In genomic region chr15:81146454-81146853, GRCh38 we compare ENCODE assay signal across 30 cellular contexts. TPM values are rescaled to one million over a fixed set of nuclear protein-coding genes. Genes with fewer than 3 reads are reported as not detected.
"Had no signal": no experiment of that assay in that cellular context is flagged by ENCODE, and none has a peak within 500 bp of the region (broad histone marks: within the 10 kb centered on the region; RNA-seq: fewer than 3 reads in every experiment).

No MANE protein-coding gene starts in this region.

- ATAC-seq: effector memory CD8-positive, alpha-beta T cell; esophagus mucosa; foreskin keratinocyte; gastroesophageal sphincter; heart left ventricle; left colon; left lung; left ventricle myocardium superior; lower lobe of right lung; mucosa of descending colon had no signal

- H3K4me1 ChIP-seq: colonic mucosa, esophagus squamous epithelium, foreskin keratinocyte, gastroesophageal sphincter, heart left ventricle, left lung, lower lobe of right lung had no signal

- H2AFZ ChIP-seq: hepatocyte had no signal

- H3K36me3 ChIP-seq: colonic mucosa, esophagus squamous epithelium, gastroesophageal sphincter, left lung, lower lobe of right lung had no signal

- H3K27me3 ChIP-seq: colonic mucosa, heart left ventricle, hepatocyte, left lung had no signal

- H3K4me3 ChIP-seq: colonic mucosa, esophagus squamous epithelium, gastroesophageal sphincter, heart left ventricle, hepatocyte, left lung, lower lobe of right lung, mucosa of descending colon had no signal

- H3K9me3 ChIP-seq: colonic mucosa, esophagus squamous epithelium, gastroesophageal sphincter, heart left ventricle, left lung, lower lobe of right lung, mucosa of descending colon had no signal

- FAIRE-seq: endometrium, frontal cortex, kidney had no signal

- H3K4me2 ChIP-seq: hepatocyte had no signal

- DNase-seq: colonic mucosa; cortex of kidney; effector CD8-positive, alpha-beta T cell; effector memory CD8-positive, alpha-beta T cell; endodermal cell; erythroblast; esophagus squamous epithelium; foreskin keratinocyte; heart left ventricle; immature natural killer cell; islet precursor cell; kidney; kidney glomerular epithelial cell; left colon; left lung; left ventricle myocardium superior; lower lobe of right lung; mesenchymal stem cell; mucosa of descending colon; naive B cell had no signal

- H3K79me2 ChIP-seq: hepatocyte had no signal

- H3K27ac ChIP-seq: colonic mucosa, epithelial cell of prostate, esophagus squamous epithelium, foreskin keratinocyte, gastroesophageal sphincter, heart left ventricle, left lung, lower lobe of right lung had no signal

RNA-seq across cellular contexts. Expression of gene CFAP161, which starts 12.4 kb away (rescaled TPM):
- total RNA-seq: chondrocyte, endodermal cell, foreskin keratinocyte, hepatocyte, left colon, mesothelial cell of epicardium had no signal
- polyA plus RNA-seq: fibroblast of lung, foreskin keratinocyte had no signal

RNA-seq across cellular contexts. Expression of gene IL16, which starts 50.2 kb away (rescaled TPM):
- total RNA-seq: fibroblast of villous mesenchyme had no signal
- polyA plus RNA-seq: foreskin keratinocyte had no signal
